Comparison of ENCODE assay signal across 1 cellular context in the genomic region with DNA sequence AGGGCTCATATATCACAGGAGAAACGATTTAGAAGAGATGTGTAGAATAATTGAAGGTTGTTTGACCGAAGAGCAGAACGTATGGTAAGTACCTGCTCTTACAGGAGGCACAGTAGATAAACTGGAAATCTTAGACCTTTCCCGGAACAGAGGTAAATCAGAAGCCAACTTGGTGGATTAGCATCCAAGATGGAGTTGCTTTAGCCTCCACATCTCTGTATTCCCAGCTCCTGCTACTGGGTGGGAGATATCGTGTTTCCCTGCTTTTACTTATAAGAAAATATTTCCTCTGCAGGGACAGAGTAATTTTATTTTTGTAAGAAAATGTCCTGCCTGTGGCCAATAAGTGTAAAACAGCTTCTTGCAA.
TF ChIP-seq lines count a peak whose summit lies in the region.

No MANE protein-coding gene starts in this region.

TF ChIP-seq in GM23338, 12 proteins besides CTCF, POLR2A, EP300 and RAD21 (continued from another document):
- TF ChIP-seq ZNF462 (CRISPR knock-in tag; IDR thresholded peaks at IDR 0.05), result no peak
- TF ChIP-seq EZH2phosphoT487 (IDR thresholded peaks at IDR 0.05; ENCODE audit: unreplicated experiment), result no peak
- no peak for TF ChIP-seq NANOG (IDR thresholded peaks at IDR 0.05; ENCODE audit: borderline replicate concordance)
- no peak for TF ChIP-seq EZH2 (IDR thresholded peaks at IDR 0.05; ENCODE audit: low read depth, unreplicated experiment)
- TF ChIP-seq JUNB (IDR thresholded peaks at IDR 0.05; ENCODE audit: unreplicated experiment), result no peak
- TF ChIP-seq ETS1 (IDR thresholded peaks at IDR 0.05), result no peak
- no peak for TF ChIP-seq CREB1 (CRISPR knock-in tag; IDR thresholded peaks at IDR 0.05; ENCODE audit: low read depth)
- no peak for TF ChIP-seq ZNF331 (CRISPR knock-in tag; IDR thresholded peaks at IDR 0.05; ENCODE audit: low read depth)
- TF ChIP-seq STAT1 (IDR thresholded peaks at IDR 0.05; ENCODE audit: unreplicated experiment), result no peak
- no peak for TF ChIP-seq ZNF114 (CRISPR knock-in tag; IDR thresholded peaks at IDR 0.05)
- no peak for TF ChIP-seq REST (IDR thresholded peaks at IDR 0.05; ENCODE audit: unreplicated experiment)
